7 cellular contexts compared by ENCODE assay signal in the genomic region with DNA sequence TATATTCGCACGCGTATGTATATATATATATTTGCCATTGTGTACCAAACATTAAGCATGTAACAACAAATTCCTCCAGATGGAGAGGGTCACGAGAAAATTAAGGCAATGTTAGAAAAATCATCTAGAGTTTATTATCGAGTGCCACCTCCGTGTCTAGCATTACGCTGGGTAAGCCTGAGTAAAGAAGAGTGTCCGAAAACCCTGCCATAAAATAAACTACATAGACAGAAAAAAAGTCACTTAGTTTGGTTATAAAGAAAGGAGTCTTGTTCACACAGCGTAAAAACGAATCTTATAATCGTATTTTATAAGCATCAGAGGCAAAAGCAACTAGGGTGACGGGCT. TPM values are rescaled to one million over a fixed set of nuclear protein-coding genes. Genes with fewer than 3 reads are reported as not detected.
DNase-seq lines count a peak whose midpoint lies in the region; ATAC-seq and TF ChIP-seq lines count a peak whose summit lies in the region.

No MANE protein-coding gene starts in this region.

- no peaks in the 10 kb centered on the region for H3K4me1 ChIP-seq in iPS DF 6.9 (ENCODE audit: control insufficient read depth, insufficient read depth, low read length)

- peaks cover 27% of the 10 kb centered on the region for H3K4me1 Mint-ChIP-seq in HFFc6 (ENCODE audit: low read depth)
- peaks cover 24% of the 10 kb centered on the region for H3K4me1 Mint-ChIP-seq in stimulated activated memory B cell treated with anti-CD40 and anti-IgM and Interleukin-4, amounts not matched to agents 10 μg/mL and 1 μg/mL and 100 μg/mL, for 72 hours

- no peaks in the 10 kb centered on the region for H3K9me3 Mint-ChIP-seq in HFFc6
- H3K9me3 Mint-ChIP-seq in activated naive CD4-positive, alpha-beta T cell treated with anti-CD3 and anti-CD28 coated beads, Interleukin-2, amount 50 U/mL, for 72 hours = no peaks in the 10 kb centered on the region
- no peaks in the 10 kb centered on the region for H3K9me3 Mint-ChIP-seq in stimulated activated memory B cell treated with anti-CD40 and anti-IgM and Interleukin-4, amounts not matched to agents 10 μg/mL and 1 μg/mL and 100 μg/mL, for 72 hours

- peak overlapping the region; percentile 97 for H3K4me3 Mint-ChIP-seq in HFFc6
- peak overlapping the region; percentile 79 for H3K4me3 Mint-ChIP-seq in stimulated activated memory B cell treated with anti-CD40 and anti-IgM and Interleukin-4, amounts not matched to agents 10 μg/mL and 1 μg/mL and 100 μg/mL, for 72 hours

- H3K36me3 Mint-ChIP-seq in HFFc6 (ENCODE audit: low read depth) = no peaks in the 10 kb centered on the region
- H3K36me3 Mint-ChIP-seq in activated naive CD4-positive, alpha-beta T cell treated with anti-CD3 and anti-CD28 coated beads, Interleukin-2, amount 50 U/mL, for 72 hours = peaks cover 7% of the 10 kb centered on the region in 2 donors
- H3K36me3 Mint-ChIP-seq in stimulated activated memory B cell treated with anti-CD40 and anti-IgM and Interleukin-4, amounts not matched to agents 10 μg/mL and 1 μg/mL and 100 μg/mL, for 72 hours = no peaks in the 10 kb centered on the region

- no CpG with 5 or more reads among the region's 12 CpGs for WGBS in iPS DF 6.9 (ENCODE audit: insufficient coverage, insufficient read length)

- H3K27me3 ChIP-seq in iPS DF 6.9 (ENCODE audit: control insufficient read depth, insufficient read depth, low read length) = no peaks in the 10 kb centered on the region

- no peak overlapping the region for H3K27ac ChIP-seq in iPS DF 6.9 (ENCODE audit: low read length)

- no peaks in the 10 kb centered on the region for H3K36me3 ChIP-seq in iPS DF 6.9 (ENCODE audit: control insufficient read depth, insufficient read depth, low read length)

- no peaks in the 10 kb centered on the region for H3K9me3 ChIP-seq in iPS DF 6.9 (ENCODE audit: control insufficient read depth, insufficient read depth, low read length)

- ATAC-seq in activated naive CD4-positive, alpha-beta T cell treated with anti-CD3 and anti-CD28 coated beads, Interleukin-2, amount 50 U/mL, for 72 hours = no peak
- no peak for ATAC-seq in stimulated activated memory B cell treated with anti-CD40 and anti-IgM and Interleukin-4, amounts not matched to agents 10 μg/mL and 1 μg/mL and 100 μg/mL, for 72 hours

- DNase-seq in HFFc6 (no peak), iPS DF 6.9 (ENCODE audit: low read depth, low spot score) (no peak), NCI-H1048 (lab: John Stamatoyannopoulos, UW) (no peak), HuH-7 (ENCODE audit: low spot score) (no peak), foreskin melanocyte (no peak)
- no peak for DNase-seq in activated naive CD4-positive, alpha-beta T cell treated with anti-CD3 and anti-CD28 coated beads, Interleukin-2, amount 50 U/mL, for 72 hours (ENCODE audit: low spot score in 2 of 2)

- peaks cover 2% of the 10 kb centered on the region for H3K27me3 Mint-ChIP-seq in HFFc6 (ENCODE audit: insufficient read depth)
- no peaks in the 10 kb centered on the region for H3K27me3 Mint-ChIP-seq in stimulated activated memory B cell treated with anti-CD40 and anti-IgM and Interleukin-4, amounts not matched to agents 10 μg/mL and 1 μg/mL and 100 μg/mL, for 72 hours

- H3K27ac Mint-ChIP-seq in HFFc6 = peak overlapping the region; percentile 94
- H3K27ac Mint-ChIP-seq in activated naive CD4-positive, alpha-beta T cell treated with anti-CD3 and anti-CD28 coated beads, Interleukin-2, amount 50 U/mL, for 72 hours = peak overlapping the region; percentile 74 to 83
- H3K27ac Mint-ChIP-seq in stimulated activated memory B cell treated with anti-CD40 and anti-IgM and Interleukin-4, amounts not matched to agents 10 μg/mL and 1 μg/mL and 100 μg/mL, for 72 hours = peak overlapping the region; percentile 94

- H3K4me3 ChIP-seq in iPS DF 6.9 (ENCODE audit: low read length) = peak overlapping the region; percentile 40; the same call in 1 of the 2 replicates

- TF ChIP-seq CTCF in HFFc6 (IDR thresholded peaks at IDR 0.05) = no peak

RNA-seq across cellular contexts. Expression of gene RHOT1, which starts 0.6 kb away (rescaled TPM):
- 10 to 100 TPM; 20.8 to 26.8 (median 23.6) TPM for total RNA-seq in HFFc6 (2021; fragmentation: NEBNext Ultra II Directional; extraction: Animal tissue kit (Norgen Biotek cat#: 25700))
- 10 to 100 TPM; 24.3 to 25.9 TPM for total RNA-seq in activated naive CD4-positive, alpha-beta T cell treated with anti-CD3 and anti-CD28 coated beads, Interleukin-2, amount 50 U/mL, for 72 hours
